In the genomic region with DNA sequence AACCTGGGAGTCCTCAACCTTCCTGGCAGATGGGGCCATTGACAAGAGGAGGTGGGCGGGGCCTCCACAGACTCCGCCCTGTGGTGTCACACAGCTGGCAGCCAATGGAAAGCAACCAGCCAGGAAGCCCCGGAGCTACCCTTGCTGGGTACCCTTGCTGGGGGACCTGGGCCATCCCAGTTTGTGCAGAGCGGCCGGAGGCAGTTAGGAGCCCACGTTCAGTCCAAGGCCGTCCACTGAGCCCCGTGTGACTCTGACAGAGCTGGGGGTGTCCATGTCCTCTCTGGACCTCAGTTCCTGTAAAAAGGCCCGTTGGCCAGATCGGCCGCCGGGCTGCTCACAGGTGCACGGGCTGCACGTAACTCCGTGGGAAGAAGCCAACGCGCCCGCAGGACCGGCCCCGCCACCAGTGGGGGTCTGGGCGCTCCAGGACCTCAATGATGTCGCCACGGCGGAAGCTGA, we compare ENCODE assay signal across 11 cellular contexts. TPM values are rescaled to one million over a fixed set of nuclear protein-coding genes. Genes with fewer than 3 reads are reported as not detected.
DNase-seq lines count a peak whose midpoint lies in the region; TF ChIP-seq lines count a peak whose summit lies in the region.
"Had no signal": no experiment of that assay in that cellular context is flagged by ENCODE, and none has a peak within 500 bp of the region (broad histone marks: within the 10 kb centered on the region; RNA-seq: fewer than 3 reads in every experiment).

No MANE protein-coding gene starts in this region.

- H3K4me1 Mint-ChIP-seq in chondrocyte (ENCODE audit: low read depth), result peaks cover 3% of the 10 kb centered on the region

- H3K27me3 Mint-ChIP-seq in chondrocyte (ENCODE audit: low read depth), result peaks cover 4% of the 10 kb centered on the region

- H3K4me3 Mint-ChIP-seq in chondrocyte (ENCODE audit: unreplicated experiment), result no peak overlapping the region

- no peak for TF ChIP-seq CTCF in chondrocyte (IDR thresholded peaks at IDR 0.05)

- in situ Hi-C loops in SK-MEL-5 (cut with HindIII; ENCODE audit: low pct_unique_long_range_greater_than_20kb, low sequenced_read_pairs), result no loop called here

- no peak overlapping the region for H3K27ac Mint-ChIP-seq in chondrocyte (ENCODE audit: unreplicated experiment)

- DNase-seq in DMS 273 (lab: John Stamatoyannopoulos, UW; ENCODE audit: unreplicated experiment) (peak; percentile 37), DMS 273 treated with DMSO at 0.1 percent for 48 hours (lab: John Stamatoyannopoulos, UW) (no peak), SK-MEL-5 (ENCODE audit: low read depth, low spot score) (peak; percentile 23), chondrocyte (ENCODE audit: low spot score) (peak; percentile 79), NCI-H1694 (lab: John Stamatoyannopoulos, UW) (no peak), NCI-H128 (lab: John Stamatoyannopoulos, UW; ENCODE audit: unreplicated experiment) (no peak), NCI-H1694 treated with DMSO at 0.1 percent for 48 hours (lab: John Stamatoyannopoulos, UW) (no peak)
- DNase-seq in stimulated activated CD4-positive, alpha-beta T cell treated with anti-CD3 and anti-CD28 coated beads, Interleukin-4, amount 100 ng/mL, for 1 hour, result peak; percentile 57
- DNase-seq: NCI-H2029 had no signal

- no peaks in the 10 kb centered on the region for H3K36me3 Mint-ChIP-seq in chondrocyte (ENCODE audit: low read depth)

- no peaks in the 10 kb centered on the region for H3K9me3 Mint-ChIP-seq in chondrocyte (ENCODE audit: low read depth)

RNA-seq across cellular contexts. Expression of gene FAM83G, which starts 17.1 kb away (rescaled TPM):
- 0.61 and 0.85 TPM in 2 replicates for total RNA-seq in SK-MEL-5 (2014; rRNA removed; shearing (Covaris generic))
- polyA plus RNA-seq in SK-MEL-5 (2015; cell fraction: cytosol; rRNA removed), result 0.75 and 1.5 TPM in 2 replicates
- 1.6 and 1.7 TPM in 2 replicates for polyA plus RNA-seq in SK-MEL-5 (2015; cell fraction: nucleus; rRNA removed)
- 3.4 to 9.4 TPM (median 8.2 TPM) in 3 replicates for total RNA-seq in chondrocyte

RNA-seq across cellular contexts. Expression of gene GRAP, which starts 25.1 kb away (rescaled TPM):
- total RNA-seq in SK-MEL-5 (2014; rRNA removed; shearing (Covaris generic)), result 0.48 TPM in 1 of 2 replicates, not detected in the other
- 0.29 TPM in 1 of 2 replicates, not detected in the other for polyA plus RNA-seq in SK-MEL-5 (2015; cell fraction: cytosol; rRNA removed)
- 0.56 and 0.95 TPM in 2 replicates for polyA plus RNA-seq in SK-MEL-5 (2015; cell fraction: nucleus; rRNA removed)
- 0.13 to 0.35 TPM in 2 of 3 replicates, not detected in the other for total RNA-seq in chondrocyte
- total RNA-seq: bronchial epithelial cell, fibroblast of lung had no signal

Comparison
In these comparisons a context has a peak if more than half of its experiments do, and no peak if none do; other contexts are left out.
1. DNase-seq: peak in DMS 273 (single experiment), SK-MEL-5 (single experiment), chondrocyte (single experiment) and stimulated activated CD4-positive, alpha-beta T cell treated with anti-CD3 and anti-CD28 coated beads, Interleukin-4, amount 100 ng/mL, for 1 hour (single experiment); none in DMS 273 treated with DMSO at 0.1 percent for 48 hours (single experiment), NCI-H1694 (single experiment), NCI-H128 (single experiment) and NCI-H1694 treated with DMSO at 0.1 percent for 48 hours (single experiment).